In genomic region chr5:66828551-66829421, GRCh38 we compare ENCODE assay signal across 8 cellular contexts.
A peak's percentile ranks its signal among the peaks of the same experiment; 100 is the strongest.
DNase-seq lines count a peak whose midpoint lies in the region; ATAC-seq and TF ChIP-seq lines count a peak whose summit lies in the region.

No MANE protein-coding gene starts in this region.

- in situ Hi-C loops in GM23248 (cut with MboI), result loop anchor here (10.0 kb wide), 1 partner anchor 326 kb away; no protein-coding TSS in a partner anchor

- intact Hi-C loops in CD8-positive, alpha-beta T cell (cut with DNase I, micrococcal nuclease), result no loop called here

- H3K4me1 ChIP-seq in CD8-positive, alpha-beta T cell (ENCODE audit: insufficient read depth, low read length), result peaks cover 11% of the 10 kb centered on the region
- peaks cover 8% of the 10 kb centered on the region for H3K4me1 ChIP-seq in GM23248 (ENCODE audit: insufficient read depth)
- H3K4me1 ChIP-seq in endodermal cell (ENCODE audit: control insufficient read depth, insufficient read depth, low read length), result peaks cover 20% of the 10 kb centered on the region

- H3K9ac ChIP-seq in GM23248, result peak overlapping the region; percentile 63
- H3K9ac ChIP-seq in endodermal cell (ENCODE audit: extremely low read depth, low read length, poor library complexity, severe bottlenecking), result peak overlapping the region; percentile 27

- H3K36me3 Mint-ChIP-seq in CD8-positive, alpha-beta T cell, result no peaks in the 10 kb centered on the region
- peaks cover 6% of the 10 kb centered on the region for H3K36me3 Mint-ChIP-seq in activated CD8-positive, alpha-beta T cell treated with anti-CD3 and anti-CD28 coated beads, Interleukin-2, amount 10 ng/mL, durations not matched to agents 7 days and 5 days (ENCODE audit: low read depth)
- H3K36me3 Mint-ChIP-seq in endodermal cell (ENCODE audit: low read depth), result no peaks in the 10 kb centered on the region

- H3F3A ChIP-seq in GM23248 (ENCODE audit: insufficient read depth), result peaks cover 6% of the 10 kb centered on the region; the same call in 1 of the 2 replicates

- H3K4me3 Mint-ChIP-seq in CD8-positive, alpha-beta T cell, result peak overlapping the region; percentile 71
- H3K4me3 Mint-ChIP-seq in activated CD8-positive, alpha-beta T cell treated with anti-CD3 and anti-CD28 coated beads, Interleukin-2, amount 10 ng/mL, durations not matched to agents 7 days and 5 days, result peak overlapping the region; percentile 86
- peak overlapping the region; percentile 52 for H3K4me3 Mint-ChIP-seq in endodermal cell

- WGBS in GM23248 (ENCODE audit: low coverage in 1 of 2, low lambda C conversion rate in 2 of 2, missing lambda C conversion rate in 2 of 2), 2 experiments, result 1 to 3% methylated on average over 21 of the region's 21 CpGs
- WGBS in endodermal cell (ENCODE audit: insufficient coverage in 1 of 2, insufficient read length in 1 of 2), 2 experiments, result 7 to 21% methylated on average over 18 to 21 of the region's 21 CpGs

- H3K9me3 ChIP-seq in CD8-positive, alpha-beta T cell (ENCODE audit: low read length), result no peaks in the 10 kb centered on the region
- no peaks in the 10 kb centered on the region for H3K9me3 ChIP-seq in GM23248 (ENCODE audit: low read depth)
- H3K9me3 ChIP-seq in endodermal cell (ENCODE audit: control insufficient read depth, low read length), result no peaks in the 10 kb centered on the region

- no peaks in the 10 kb centered on the region for H3K79me2 ChIP-seq in GM23248 (ENCODE audit: insufficient read depth)

- no peaks in the 10 kb centered on the region for H4K20me1 ChIP-seq in GM23248 (ENCODE audit: insufficient read depth)

- peak overlapping the region; percentile 17 for H3K4me3 ChIP-seq in CD8-positive, alpha-beta T cell (ENCODE audit: low read depth, low read length)
- peak overlapping the region; percentile 84 for H3K4me3 ChIP-seq in GM23248
- peak overlapping the region; percentile 77 for H3K4me3 ChIP-seq in endodermal cell (ENCODE audit: low read length)

- ATAC-seq in CD8-positive, alpha-beta T cell, result peak; percentile 91
- ATAC-seq in activated CD8-positive, alpha-beta T cell treated with anti-CD3 and anti-CD28 coated beads, Interleukin-2, amount 10 ng/mL, durations not matched to agents 7 days and 5 days, result peak; percentile 98

- H2AFZ ChIP-seq in GM23248, result peak overlapping the region; percentile 82

- peak; percentile 15 to 63 (median 37) for DNase-seq in CD8-positive, alpha-beta T cell
- peak; percentile 91 for DNase-seq in GM23248
- peak; percentile 66 for DNase-seq in NCI-H2107 treated with DMSO at 0.1 percent for 48 hours (lab: John Stamatoyannopoulos, UW; ENCODE audit: unreplicated experiment)
- DNase-seq in activated CD8-positive, alpha-beta T cell treated with anti-CD3 and anti-CD28 coated beads, Interleukin-2, amount 10 ng/mL, durations not matched to agents 7 days and 5 days, result peak; percentile 84
- DNase-seq in endodermal cell, result peak; percentile 89
- peak; percentile 90 to 94 for DNase-seq in lung microvascular endothelial cell (ENCODE audit: low read depth in 2 of 2)
- peak in 2 of 3 experiments; percentile 20 to 35 for DNase-seq in stimulated activated CD4-positive, alpha-beta T cell treated with anti-CD3 and anti-CD28 coated beads, TNF-alpha, amount 100 ng/mL, for 24 hours (ENCODE audit: low read depth in 3 of 3)
- DNase-seq in cerebellar nuclear complex (lab: John Stamatoyannopoulos, UW), result no peak

- POLR2A ChIA-PET in CD8-positive, alpha-beta T cell (lab: Charles Lee), result interaction anchor here (0.8 kb wide), 1 partner anchor 17 kb away, joined by 3 read pairs; no protein-coding TSS in a partner anchor
- POLR2A ChIA-PET in activated CD8-positive, alpha-beta T cell treated with anti-CD3 and anti-CD28 coated beads, Interleukin-2, amount 10 ng/mL, durations not matched to agents 7 days and 5 days (lab: Charles Lee), result interaction anchor here (0.9 to 2.0 kb wide), 8 partner anchors 9 to 387 kb away, joined by 3 to 38 read pairs (median 6); no protein-coding TSS in a partner anchor

- no peaks in the 10 kb centered on the region for H3K36me3 ChIP-seq in CD8-positive, alpha-beta T cell (ENCODE audit: insufficient read depth, low read length)
- no peaks in the 10 kb centered on the region for H3K36me3 ChIP-seq in GM23248 (ENCODE audit: low read depth)
- H3K36me3 ChIP-seq in endodermal cell (ENCODE audit: control insufficient read depth, insufficient read depth, low read length), result no peaks in the 10 kb centered on the region

- peaks cover 34% of the 10 kb centered on the region for H3K27me3 Mint-ChIP-seq in CD8-positive, alpha-beta T cell (ENCODE audit: low read depth)
- H3K27me3 Mint-ChIP-seq in activated CD8-positive, alpha-beta T cell treated with anti-CD3 and anti-CD28 coated beads, Interleukin-2, amount 10 ng/mL, durations not matched to agents 7 days and 5 days (ENCODE audit: low read depth), result no peaks in the 10 kb centered on the region
- H3K27me3 Mint-ChIP-seq in endodermal cell (ENCODE audit: insufficient read depth), result peaks cover 15% of the 10 kb centered on the region

- no peak for TF ChIP-seq CTCF in CD8-positive, alpha-beta T cell (IDR thresholded peaks at IDR 0.05)
- no peak for TF ChIP-seq CTCF in endodermal cell (conservative IDR thresholded peaks at IDR 0.05)

- no peaks in the 10 kb centered on the region for H3K9me3 Mint-ChIP-seq in CD8-positive, alpha-beta T cell
- H3K9me3 Mint-ChIP-seq in activated CD8-positive, alpha-beta T cell treated with anti-CD3 and anti-CD28 coated beads, Interleukin-2, amount 10 ng/mL, durations not matched to agents 7 days and 5 days (ENCODE audit: insufficient read depth), result peaks cover 3% of the 10 kb centered on the region
- no peaks in the 10 kb centered on the region for H3K9me3 Mint-ChIP-seq in endodermal cell

- no peaks in the 10 kb centered on the region for H3K9me2 ChIP-seq in GM23248 (ENCODE audit: insufficient read depth)

- H3K4me2 ChIP-seq in GM23248 (ENCODE audit: unreplicated experiment), result peak overlapping the region; percentile 91

- CTCF ChIA-PET in CD8-positive, alpha-beta T cell (lab: Charles Lee), result interaction anchor here (1.1 to 3.8 kb wide), 3 partner anchors 9 to 14 kb away, joined by 3 to 19 read pairs (median 4); no protein-coding TSS in a partner anchor
- CTCF ChIA-PET in activated CD8-positive, alpha-beta T cell treated with anti-CD3 and anti-CD28 coated beads, Interleukin-2, amount 10 ng/mL, durations not matched to agents 7 days and 5 days (lab: Charles Lee), result interaction anchor here (0.5 to 6.1 kb wide), 6 partner anchors 12 to 531 kb away, joined by 3 to 99 read pairs (median 11); no protein-coding TSS in a partner anchor

- no peaks in the 10 kb centered on the region for H3K27me3 ChIP-seq in CD8-positive, alpha-beta T cell (ENCODE audit: insufficient read depth, low read length)
- H3K27me3 ChIP-seq in GM23248 (replicated peaks; ENCODE audit: insufficient read depth) (no peaks in the 10 kb centered on the region), endodermal cell (ENCODE audit: control insufficient read depth, insufficient read depth, low read length, poor library complexity, severe bottlenecking) (peaks cover 24% of the 10 kb centered on the region)

- H3K27ac Mint-ChIP-seq in CD8-positive, alpha-beta T cell, result peak overlapping the region; percentile 68
- H3K27ac Mint-ChIP-seq in activated CD8-positive, alpha-beta T cell treated with anti-CD3 and anti-CD28 coated beads, Interleukin-2, amount 10 ng/mL, durations not matched to agents 7 days and 5 days, result peak overlapping the region; percentile 87
- H3K27ac Mint-ChIP-seq in endodermal cell, result peak overlapping the region; percentile 42

- H3K27ac ChIP-seq in CD8-positive, alpha-beta T cell (ENCODE audit: low read depth, low read length), result no peak overlapping the region
- peak overlapping the region; percentile 35 for H3K27ac ChIP-seq in GM23248
- H3K27ac ChIP-seq in endodermal cell (ENCODE audit: low read depth, low read length), result no peak overlapping the region

- H3K4me1 Mint-ChIP-seq in CD8-positive, alpha-beta T cell (ENCODE audit: low read depth), result peaks cover 23% of the 10 kb centered on the region
- peaks cover 42% of the 10 kb centered on the region for H3K4me1 Mint-ChIP-seq in activated CD8-positive, alpha-beta T cell treated with anti-CD3 and anti-CD28 coated beads, Interleukin-2, amount 10 ng/mL, durations not matched to agents 7 days and 5 days (ENCODE audit: low read depth)
- H3K4me1 Mint-ChIP-seq in endodermal cell, result peaks cover 45% of the 10 kb centered on the region

Comparison
In these comparisons a context has a peak if more than half of its experiments do, and no peak if none do; other contexts are left out.
1. DNase-seq: peak in CD8-positive, alpha-beta T cell (7 of 7), GM23248 (single experiment), NCI-H2107 treated with DMSO at 0.1 percent for 48 hours (single experiment), activated CD8-positive, alpha-beta T cell treated with anti-CD3 and anti-CD28 coated beads, Interleukin-2, amount 10 ng/mL, durations not matched to agents 7 days and 5 days (single experiment), endodermal cell (single experiment), lung microvascular endothelial cell (2 of 2) and stimulated activated CD4-positive, alpha-beta T cell treated with anti-CD3 and anti-CD28 coated beads, TNF-alpha, amount 100 ng/mL, for 24 hours (2 of 3); none in cerebellar nuclear complex (0 of 2).
2. H3K4me3 ChIP-seq: peak in every context shown above with its lines; median percentile 84 in GM23248; 77 in endodermal cell; 17 in CD8-positive, alpha-beta T cell.
3. Peak in every context shown above with its lines, with median percentiles within 50 percentile points of each other: H3K27ac Mint-ChIP-seq and H3K4me3 Mint-ChIP-seq.